ENCODE assay signal across 8 cellular contexts in genomic region chr5:43515678-43516048, GRCh38. TPM values are rescaled to one million over a fixed set of nuclear protein-coding genes. Genes with fewer than 3 reads are reported as not detected.
DNase-seq lines count a peak whose midpoint lies in the region; TF ChIP-seq lines count a peak whose summit lies in the region.

No MANE protein-coding gene starts in this region.

- H3K27ac Mint-ChIP-seq in CD14-positive monocyte, result peak overlapping the region in 6 of 7 donors; percentile 85 to 94 (median 92)

- no peaks in the 10 kb centered on the region for H3K9me2 ChIP-seq in Loucy (replicated peaks; ENCODE audit: low read depth, low read length)
- no peaks in the 10 kb centered on the region for H3K9me2 ChIP-seq in neural cell (ENCODE audit: insufficient read depth, low read length)

- H3K4me3 Mint-ChIP-seq in CD14-positive monocyte, result peak overlapping the region; percentile 89 to 94

- H3K4me3 ChIP-seq in Loucy (ENCODE audit: low read length, poor library complexity, severe bottlenecking) (peak overlapping the region; percentile 76), coronary artery (peak overlapping the region; percentile 70), neural cell (ENCODE audit: low read length) (peak overlapping the region; percentile 72)

- H3K9ac ChIP-seq in Loucy (ENCODE audit: low read depth, low read length, poor library complexity, severe bottlenecking), result peak overlapping the region; percentile 84
- H3K9ac ChIP-seq in neural cell (ENCODE audit: low read length), result peak overlapping the region; percentile 69

- H3K9me3 Mint-ChIP-seq in CD14-positive monocyte, result peaks cover 0 to 3% (median 0%) of the 10 kb centered on the region in 7 donors

- no peaks in the 10 kb centered on the region for H3K36me3 ChIP-seq in Loucy (ENCODE audit: insufficient read depth, low read length)
- H3K36me3 ChIP-seq in neural cell (ENCODE audit: insufficient read depth, low read length), result no peaks in the 10 kb centered on the region

- no peak for TF ChIP-seq RAD21 in neural cell (conservative IDR thresholded peaks at IDR 0.05)

- H3K79me2 ChIP-seq in Loucy (ENCODE audit: insufficient read depth, low read length), result peaks cover 39% of the 10 kb centered on the region
- H3K79me2 ChIP-seq in neural cell (replicated peaks; ENCODE audit: insufficient read depth, low read length), result peaks cover 6% of the 10 kb centered on the region

- H3K4me1 ChIP-seq in Loucy (ENCODE audit: insufficient read depth, low read length, poor library complexity, severe bottlenecking), result peaks cover 26% of the 10 kb centered on the region

- no peaks in the 10 kb centered on the region for H3F3A ChIP-seq in Loucy (ENCODE audit: low read depth)
- no peaks in the 10 kb centered on the region for H3F3A ChIP-seq in neural cell (ENCODE audit: insufficient read depth, low read length, poor library complexity, severe bottlenecking)

- H3K27me3 ChIP-seq in Loucy (ENCODE audit: insufficient read depth, low read length, poor library complexity, severe bottlenecking) (no peaks in the 10 kb centered on the region), neural cell (ENCODE audit: insufficient read depth, low read depth, low read length) (no peaks in the 10 kb centered on the region)

- no peak for TF ChIP-seq EP300 in neural cell (conservative IDR thresholded peaks at IDR 0.05; ENCODE audit: poor library complexity, severe bottlenecking)

- DNase-seq in CD14-positive monocyte (ENCODE audit: low spot score) (no peak), coronary artery (ENCODE audit: low spot score) (no peak), inferior parietal cortex (ENCODE audit: extremely low spot score) (no peak), SK-N-DZ (ENCODE audit: low spot score) (no peak), NCI-H748 treated with DMSO at 0.1 percent for 48 hours (lab: John Stamatoyannopoulos, UW) (no peak)
- no peak for DNase-seq in stimulated activated CD4-positive, alpha-beta T cell treated with anti-CD3 and anti-CD28 coated beads, Interleukin-4, amount 100 ng/mL, for 4 hours

- no peaks in the 10 kb centered on the region for H3K9me3 ChIP-seq in Loucy (ENCODE audit: insufficient read depth, low read depth, low read length)
- no peaks in the 10 kb centered on the region for H3K9me3 ChIP-seq in neural cell (ENCODE audit: low read length)

- H3K36me3 Mint-ChIP-seq in CD14-positive monocyte, result peaks cover 0 to 2% of the 10 kb centered on the region in 2 donors

- H2AFZ ChIP-seq in Loucy (ENCODE audit: low read length) (peak overlapping the region; percentile 85), neural cell (ENCODE audit: low read depth, low read length) (peak overlapping the region; percentile 46)

- peak overlapping the region; percentile 80 for H3K27ac ChIP-seq in coronary artery
- H3K27ac ChIP-seq in neural cell (ENCODE audit: low read length), result peak overlapping the region; percentile 84

- peaks cover 21% of the 10 kb centered on the region for H3K4me1 Mint-ChIP-seq in CD14-positive monocyte

- H3K4me2 ChIP-seq in Loucy (ENCODE audit: low read depth, low read length, poor library complexity, severe bottlenecking) (peak overlapping the region; percentile 92), neural cell (ENCODE audit: low read length) (peak overlapping the region; percentile 95)

- peaks cover 0 to 3% (median 0%) of the 10 kb centered on the region in 3 donors for H3K27me3 Mint-ChIP-seq in CD14-positive monocyte (ENCODE audit: low read depth in 3 of 3)

- TF ChIP-seq CTCF in CD14-positive monocyte (IDR thresholded peaks at IDR 0.05) (no peak), Loucy (conservative IDR thresholded peaks at IDR 0.05; ENCODE audit: low read length) (no peak), coronary artery (IDR thresholded peaks at IDR 0.05) (no peak), neural cell (IDR thresholded peaks at IDR 0.05; ENCODE audit: poor library complexity, severe bottlenecking) (no peak)

- intact Hi-C loops in CD14-positive monocyte (cut with micrococcal nuclease), result no loop called here

- H4K20me1 ChIP-seq in Loucy (ENCODE audit: insufficient read depth, low read length, poor library complexity, severe bottlenecking) (peaks cover 5% of the 10 kb centered on the region), neural cell (ENCODE audit: insufficient read depth) (no peaks in the 10 kb centered on the region)

TF ChIP-seq in neural cell, 6 proteins besides CTCF, POLR2A, EP300 and RAD21:
- TF ChIP-seq REST (IDR thresholded peaks at IDR 0.05; ENCODE audit: borderline replicate concordance), result no peak
- TF ChIP-seq POLR2AphosphoS5 (IDR thresholded peaks at IDR 0.05), result no peak
- no peak for TF ChIP-seq MXI1 (conservative IDR thresholded peaks at IDR 0.05; ENCODE audit: poor library complexity, severe bottlenecking)
- no peak for TF ChIP-seq TAF1 (IDR thresholded peaks at IDR 0.05; ENCODE audit: low read depth)
- TF ChIP-seq SMC3 (conservative IDR thresholded peaks at IDR 0.05; ENCODE audit: poor library complexity), result no peak
- no peak for TF ChIP-seq EZH2 (IDR thresholded peaks at IDR 0.05; ENCODE audit: borderline replicate concordance, insufficient read depth, low read length, poor library complexity, severe bottlenecking)

RNA-seq across cellular contexts. Expression of gene C5orf34, which starts 0.7 kb away (rescaled TPM):
- under 1 TPM; 0.17 to 0.29 TPM for polyA plus RNA-seq in CD14-positive monocyte
- polyA plus RNA-seq in neural cell, result 10.4 and 12.7 TPM in 2 replicates
- 15.6 and 17.1 TPM in 2 replicates for polyA minus RNA-seq in neural cell
- polyA plus RNA-seq in SK-N-DZ (2014; cell fraction: cytosol; rRNA removed), result 19.6 and 20.0 TPM in 2 replicates
- polyA plus RNA-seq in SK-N-DZ (2014; cell fraction: nucleus; rRNA removed), result 28.2 and 40.3 TPM in 2 replicates

RNA-seq across cellular contexts. Expression of gene TMEM267, which starts 32.0 kb away (rescaled TPM):
- 10 to 100 TPM; 11.8 to 13.9 TPM for polyA plus RNA-seq in CD14-positive monocyte
- polyA plus RNA-seq in neural cell, result 8.0 and 9.7 TPM in 2 replicates
- 10.2 and 10.5 TPM in 2 replicates for polyA minus RNA-seq in neural cell
- 4.8 and 5.1 TPM in 2 replicates for polyA plus RNA-seq in SK-N-DZ (2014; cell fraction: cytosol; rRNA removed)
- 11.5 and 12.8 TPM in 2 replicates for polyA plus RNA-seq in SK-N-DZ (2014; cell fraction: nucleus; rRNA removed)

RNA-seq across cellular contexts. Expression of gene PAIP1, which starts 41.2 kb away (rescaled TPM):
- polyA plus RNA-seq in CD14-positive monocyte (10 to 100 TPM; 41.0 to 49.2 TPM), neural cell (266 and 276 TPM in 2 replicates)
- polyA minus RNA-seq in neural cell, result 276 and 281 TPM in 2 replicates
- 151 and 177 TPM in 2 replicates for polyA plus RNA-seq in SK-N-DZ (2014; cell fraction: cytosol; rRNA removed)
- polyA plus RNA-seq in SK-N-DZ (2014; cell fraction: nucleus; rRNA removed), result 124 and 129 TPM in 2 replicates
